ENCODE assay signal across 13 cellular contexts in genomic region chr5:55855509-55855908, GRCh38. TPM values are rescaled to one million over a fixed set of nuclear protein-coding genes. Genes with fewer than 3 reads are reported as not detected.
DNase-seq lines count a peak whose midpoint lies in the region; ATAC-seq, FAIRE-seq and TF ChIP-seq lines count a peak whose summit lies in the region.
"Had no signal": no experiment of that assay in that cellular context is flagged by ENCODE, and none has a peak within 500 bp of the region (broad histone marks: within the 10 kb centered on the region; RNA-seq: fewer than 3 reads in every experiment).

No MANE protein-coding gene starts in this region.

- peak overlapping the region; percentile 28 for H3K4me2 ChIP-seq in osteoblast (ENCODE audit: insufficient read depth, low read length)

- H3K36me3 Mint-ChIP-seq in activated CD8-positive, alpha-beta memory T cell treated with anti-CD3 and anti-CD28 coated beads, Interleukin-2, amount 10 ng/mL, durations not matched to agents 7 days and 5 days: no peaks in the 10 kb centered on the region

- DNase-seq in activated CD8-positive, alpha-beta memory T cell treated with anti-CD3 and anti-CD28 coated beads, Interleukin-2, amount 10 ng/mL, durations not matched to agents 7 days and 5 days: peak; percentile 49
- no peak for DNase-seq in activated CD8-positive, alpha-beta memory T cell treated with anti-CD3 and anti-CD28 coated beads, Interleukin-2, amount 50 U/mL, for 4 hours
- DNase-seq in RPMI7951 (ENCODE audit: low read depth): peak; percentile 58
- peak; percentile 22 to 24 for DNase-seq in cardiac fibroblast (ENCODE audit: low read depth in 2 of 2)
- DNase-seq in osteoblast (ENCODE audit: insufficient read length, low spot score, missing footprints): peak; percentile 44
- DNase-seq in pancreas: no peak
- no peak for DNase-seq in substantia nigra (lab: John Stamatoyannopoulos, UW)
- DNase-seq in Ammon's horn (ENCODE audit: low spot score): no peak
- DNase-seq: amniotic stem cell, NCI-H524, Right ventricle myocardium superior, testis had no signal

- no peak overlapping the region for H3K4me3 ChIP-seq in cardiac fibroblast (replicated peaks in 1 of 2; ENCODE audit: low read depth in 2 of 2, low read length in 2 of 2)
- no peak overlapping the region for H3K4me3 ChIP-seq in osteoblast (ENCODE audit: insufficient read depth, low read length)
- no peak overlapping the region for H3K4me3 ChIP-seq in pancreas
- H3K4me3 ChIP-seq: testis had no signal

- CTCF ChIA-PET in activated CD8-positive, alpha-beta memory T cell treated with anti-CD3 and anti-CD28 coated beads, Interleukin-2, amount 10 ng/mL, durations not matched to agents 7 days and 5 days (lab: Charles Lee): no interaction called here

- peak overlapping the region; percentile 32 for H2AFZ ChIP-seq in osteoblast (ENCODE audit: low read length)

- no peaks in the 10 kb centered on the region for H3K27me3 ChIP-seq in osteoblast (ENCODE audit: insufficient read depth, low read length)
- no peaks in the 10 kb centered on the region for H3K27me3 ChIP-seq in pancreas
- H3K27me3 ChIP-seq: testis had no signal

- H3K36me3 ChIP-seq in osteoblast (ENCODE audit: insufficient read depth, low read length): no peaks in the 10 kb centered on the region
- H3K36me3 ChIP-seq in pancreas: no peaks in the 10 kb centered on the region

- peak; percentile 23 for ATAC-seq in activated CD8-positive, alpha-beta memory T cell treated with anti-CD3 and anti-CD28 coated beads, Interleukin-2, amount 10 ng/mL, durations not matched to agents 7 days and 5 days
- no peak for ATAC-seq in pancreas

- FAIRE-seq in pancreas (lab: Jason Lieb, UNC): no peak
- FAIRE-seq: endometrium had no signal

- H3K79me2 ChIP-seq in osteoblast (ENCODE audit: insufficient read depth, low read length): no peaks in the 10 kb centered on the region

- H4K20me1 ChIP-seq in osteoblast (ENCODE audit: insufficient read depth, low read length): no peaks in the 10 kb centered on the region

- 74 to 76% methylated on average over 5 of the region's 5 CpGs for WGBS in pancreas, 2 donors

- H3K27me3 Mint-ChIP-seq in activated CD8-positive, alpha-beta memory T cell treated with anti-CD3 and anti-CD28 coated beads, Interleukin-2, amount 10 ng/mL, durations not matched to agents 7 days and 5 days: peaks cover 23% of the 10 kb centered on the region

- H3K9me3 Mint-ChIP-seq in activated CD8-positive, alpha-beta memory T cell treated with anti-CD3 and anti-CD28 coated beads, Interleukin-2, amount 10 ng/mL, durations not matched to agents 7 days and 5 days (ENCODE audit: low read depth): no peaks in the 10 kb centered on the region

- H3K27ac Mint-ChIP-seq in activated CD8-positive, alpha-beta memory T cell treated with anti-CD3 and anti-CD28 coated beads, Interleukin-2, amount 10 ng/mL, durations not matched to agents 7 days and 5 days: no peak overlapping the region

- TF ChIP-seq CTCF in cardiac fibroblast (IDR thresholded peaks at IDR 0.05; ENCODE audit: low read depth, low read length) (no peak), osteoblast (IDR thresholded peaks at IDR 0.05; ENCODE audit: extremely low read depth, low read depth, low read length) (peak; percentile 23), pancreas (IDR thresholded peaks at IDR 0.05) (no peak)

- intact Hi-C loops in pancreas (cut with DNase I): no loop called here

- no peak overlapping the region for H3K4me3 Mint-ChIP-seq in activated CD8-positive, alpha-beta memory T cell treated with anti-CD3 and anti-CD28 coated beads, Interleukin-2, amount 10 ng/mL, durations not matched to agents 7 days and 5 days

- H3K9me3 ChIP-seq in osteoblast (ENCODE audit: low read depth, low read length): no peaks in the 10 kb centered on the region
- no peaks in the 10 kb centered on the region for H3K9me3 ChIP-seq in pancreas
- H3K9me3 ChIP-seq: testis had no signal

- H3K4me1 ChIP-seq in osteoblast (ENCODE audit: insufficient read depth, low read length) (peaks cover 21% of the 10 kb centered on the region), pancreas (no peaks in the 10 kb centered on the region)
- H3K4me1 ChIP-seq: testis had no signal

- H3K4me1 Mint-ChIP-seq in activated CD8-positive, alpha-beta memory T cell treated with anti-CD3 and anti-CD28 coated beads, Interleukin-2, amount 10 ng/mL, durations not matched to agents 7 days and 5 days: peaks cover 34% of the 10 kb centered on the region

- H3K27ac ChIP-seq in osteoblast (ENCODE audit: low read depth, low read length): no peak overlapping the region
- H3K27ac ChIP-seq in pancreas: no peak overlapping the region
- H3K27ac ChIP-seq in substantia nigra (ENCODE audit: low read depth, low read length, poor library complexity, severe bottlenecking): no peak overlapping the region
- H3K27ac ChIP-seq: testis had no signal

RNA-seq across cellular contexts. Expression of gene IL31RA, which starts 4.4 kb away (rescaled TPM):
- not detected for total RNA-seq in activated CD8-positive, alpha-beta memory T cell treated with anti-CD3 and anti-CD28 coated beads, Interleukin-2, amount 10 ng/mL, durations not matched to agents 7 days and 5 days
- 0.24 and 0.68 TPM in 2 replicates for total RNA-seq in RPMI7951 (2014; rRNA removed; shearing (Covaris generic))
- 0.36 TPM in 1 of 2 replicates, not detected in the other for total RNA-seq in osteoblast
- total RNA-seq in pancreas: under 1 TPM; 0.12 to 0.44 (median 0.30) TPM
- under 1 TPM; 0.07 to 0.15 TPM for polyA plus RNA-seq in pancreas
- total RNA-seq: Right ventricle myocardium superior had no signal

Comparison
In these comparisons a context has a peak if more than half of its experiments do, and no peak if none do; other contexts are left out.
1. DNase-seq: peak in activated CD8-positive, alpha-beta memory T cell treated with anti-CD3 and anti-CD28 coated beads, Interleukin-2, amount 10 ng/mL, durations not matched to agents 7 days and 5 days (single experiment), RPMI7951 (single experiment), cardiac fibroblast (2 of 2) and osteoblast (single experiment); none in activated CD8-positive, alpha-beta memory T cell treated with anti-CD3 and anti-CD28 coated beads, Interleukin-2, amount 50 U/mL, for 4 hours (single experiment), pancreas (0 of 6), substantia nigra (0 of 49) and Ammon's horn (single experiment).